ENCODE assay signal across 9 cellular contexts in the genomic region with DNA sequence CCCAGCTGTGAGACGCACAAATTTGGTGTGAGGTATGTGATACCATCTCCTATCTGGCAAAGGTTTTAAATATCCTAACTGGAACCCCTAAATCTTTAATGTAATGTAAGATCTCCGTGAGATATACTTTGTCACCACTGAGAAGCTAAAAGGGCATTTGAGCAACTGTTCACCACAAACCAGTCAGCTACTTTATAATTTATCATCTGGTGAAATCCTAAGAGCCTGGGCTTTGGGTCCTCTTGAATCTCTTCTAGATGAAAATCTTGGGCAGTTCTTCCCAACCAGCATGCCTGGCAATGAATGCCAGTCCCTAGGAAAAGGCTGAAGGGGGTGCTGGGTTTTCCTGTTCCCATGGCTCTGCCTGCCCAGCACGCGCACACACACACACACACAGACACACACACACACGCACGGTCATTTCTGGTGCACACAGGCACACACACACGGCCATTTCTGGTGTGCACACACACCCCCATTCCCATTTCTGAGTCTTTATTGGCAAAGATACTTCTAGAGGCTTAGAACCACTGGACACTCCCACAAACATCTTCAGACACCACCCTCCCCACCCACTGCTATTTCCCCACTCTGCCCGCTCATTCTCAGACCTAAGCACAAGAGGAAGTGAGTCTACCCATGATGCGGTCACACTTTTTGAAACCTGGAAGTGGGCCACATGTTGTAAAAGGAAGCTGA.
DNase-seq lines count a peak whose midpoint lies in the region; ATAC-seq and TF ChIP-seq lines count a peak whose summit lies in the region.
"Had no signal": no experiment of that assay in that cellular context is flagged by ENCODE, and none has a peak within 500 bp of the region (broad histone marks: within the 10 kb centered on the region; RNA-seq: fewer than 3 reads in every experiment).

No MANE protein-coding gene starts in this region.

- H3K9me3 ChIP-seq in MM.1S (replicated peaks; ENCODE audit: insufficient read depth, low read length) (no peaks in the 10 kb centered on the region), duodenal mucosa (ENCODE audit: control insufficient read depth in 1 of 2, low read length in 2 of 2) (no peaks in the 10 kb centered on the region)
- no peaks in the 10 kb centered on the region for H3K9me3 ChIP-seq in naive thymus-derived CD4-positive, alpha-beta T cell (ENCODE audit: control insufficient read depth in 2 of 3, low read length in 3 of 3)

- H3K27ac ChIP-seq in MM.1S (ENCODE audit: low read length), result peak overlapping the region; percentile 30; the same call in 1 of the 2 replicates
- peak overlapping the region; percentile 37 for H3K27ac ChIP-seq in duodenal mucosa (ENCODE audit: low read depth, low read length)
- H3K27ac ChIP-seq in naive thymus-derived CD4-positive, alpha-beta T cell (ENCODE audit: low read depth, low read length), result no peak overlapping the region
- H3K27ac ChIP-seq: VCaP had no signal

- ATAC-seq in naive thymus-derived CD4-positive, alpha-beta T cell, result peak; percentile 97

- no peaks in the 10 kb centered on the region for H3K27me3 ChIP-seq in MM.1S (replicated peaks; ENCODE audit: insufficient read depth, low read length)
- no peaks in the 10 kb centered on the region for H3K27me3 ChIP-seq in duodenal mucosa (ENCODE audit: control insufficient read depth in 1 of 2, insufficient read depth in 2 of 2, low read length in 2 of 2)
- no peaks in the 10 kb centered on the region for H3K27me3 ChIP-seq in naive thymus-derived CD4-positive, alpha-beta T cell (ENCODE audit: control insufficient read depth in 2 of 2, insufficient read depth in 2 of 2, low read length in 2 of 2)

- H3K27me3 Mint-ChIP-seq in naive thymus-derived CD4-positive, alpha-beta T cell, result no peaks in the 10 kb centered on the region
- H3K27me3 Mint-ChIP-seq in stimulated activated naive CD8-positive, alpha-beta T cell treated with anti-CD3 and anti-CD28 coated beads, Interleukin-15, Interleukin-2, amounts not matched to agents 100 ng/mL and 50 ng/mL, for 24 hours, result no peaks in the 10 kb centered on the region

- H3K79me2 ChIP-seq in MM.1S (ENCODE audit: low read length), result no peaks in the 10 kb centered on the region

- H2AFZ ChIP-seq in MM.1S (ENCODE audit: low read length), result peak overlapping the region; percentile 65

- no peaks in the 10 kb centered on the region for H4K20me1 ChIP-seq in MM.1S (ENCODE audit: insufficient read depth, low read length)

- intact Hi-C loops in naive thymus-derived CD4-positive, alpha-beta T cell (cut with micrococcal nuclease), result loop anchor here in 1 of 2 donors (1.0 to 10.0 kb wide), 3 partner anchors 26 to 55 kb away; no protein-coding TSS in a partner anchor

- TF ChIP-seq CTCF in MM.1S (IDR thresholded peaks at IDR 0.05; ENCODE audit: low read length), result no peak

- POLR2A ChIA-PET in naive thymus-derived CD4-positive, alpha-beta T cell (lab: Charles Lee), result no interaction called here

- H3K9me2 ChIP-seq in MM.1S (replicated peaks; ENCODE audit: insufficient read depth, low read length), result no peaks in the 10 kb centered on the region

- H3K4me2 ChIP-seq in MM.1S (ENCODE audit: low read depth, low read length), result peak overlapping the region; percentile 62; the same call in 1 of the 2 replicates

- peak overlapping the region; percentile 15; the same call in 1 of the 2 replicates for H3K4me3 ChIP-seq in MM.1S (ENCODE audit: low read length)
- H3K4me3 ChIP-seq in duodenal mucosa (ENCODE audit: low read depth in 1 of 2, low read length in 2 of 2), result peak overlapping the region; percentile 24 to 59
- H3K4me3 ChIP-seq in naive thymus-derived CD4-positive, alpha-beta T cell (ENCODE audit: low read length), result peak overlapping the region; percentile 36

- H3K4me1 ChIP-seq in MM.1S (ENCODE audit: low read length), result peaks cover 12% of the 10 kb centered on the region
- peaks cover 40 to 44% of the 10 kb centered on the region in 2 donors for H3K4me1 ChIP-seq in duodenal mucosa (ENCODE audit: control insufficient read depth in 1 of 2, insufficient read depth in 2 of 2, low read length in 2 of 2)
- peaks cover 14 to 24% of the 10 kb centered on the region in 2 donors for H3K4me1 ChIP-seq in naive thymus-derived CD4-positive, alpha-beta T cell (ENCODE audit: control insufficient read depth in 2 of 2, insufficient read depth in 2 of 2, low read length in 2 of 2)

- H3K9ac ChIP-seq in MM.1S (ENCODE audit: low read length), result no peak overlapping the region
- H3K9ac ChIP-seq in duodenal mucosa (ENCODE audit: low read depth in 1 of 2, low read length in 2 of 2), result peak overlapping the region; percentile 4 to 41

- peaks cover 0 to 14% (median 0%) of the 10 kb centered on the region in 5 donors for H3K36me3 Mint-ChIP-seq in naive thymus-derived CD4-positive, alpha-beta T cell
- no peaks in the 10 kb centered on the region for H3K36me3 Mint-ChIP-seq in stimulated activated naive CD8-positive, alpha-beta T cell treated with anti-CD3 and anti-CD28 coated beads, Interleukin-15, Interleukin-2, amounts not matched to agents 100 ng/mL and 50 ng/mL, for 24 hours (ENCODE audit: low read depth)

- H3K27ac Mint-ChIP-seq in naive thymus-derived CD4-positive, alpha-beta T cell, result peak overlapping the region; percentile 8 to 85 (median 74)
- peak overlapping the region; percentile 97 for H3K27ac Mint-ChIP-seq in stimulated activated naive CD8-positive, alpha-beta T cell treated with anti-CD3 and anti-CD28 coated beads, Interleukin-15, Interleukin-2, amounts not matched to agents 100 ng/mL and 50 ng/mL, for 24 hours

- no peaks in the 10 kb centered on the region for H3F3A ChIP-seq in MM.1S (ENCODE audit: insufficient read depth, low read length)

- CTCF ChIA-PET in naive thymus-derived CD4-positive, alpha-beta T cell (lab: Charles Lee), result interaction anchor here (0.7 to 1.8 kb wide), 3 partner anchors 8 to 343 kb away, joined by 3 to 5 read pairs (median 4); no protein-coding TSS in a partner anchor

- peaks cover 19 to 65% (median 38%) of the 10 kb centered on the region in 7 donors for H3K4me1 Mint-ChIP-seq in naive thymus-derived CD4-positive, alpha-beta T cell
- peaks cover 81% of the 10 kb centered on the region for H3K4me1 Mint-ChIP-seq in stimulated activated naive CD8-positive, alpha-beta T cell treated with anti-CD3 and anti-CD28 coated beads, Interleukin-15, Interleukin-2, amounts not matched to agents 100 ng/mL and 50 ng/mL, for 24 hours (ENCODE audit: low read depth)

- peak overlapping the region; percentile 63 to 87 (median 73) for H3K4me3 Mint-ChIP-seq in naive thymus-derived CD4-positive, alpha-beta T cell
- peak overlapping the region; percentile 74 for H3K4me3 Mint-ChIP-seq in stimulated activated naive CD8-positive, alpha-beta T cell treated with anti-CD3 and anti-CD28 coated beads, Interleukin-15, Interleukin-2, amounts not matched to agents 100 ng/mL and 50 ng/mL, for 24 hours

- no peaks in the 10 kb centered on the region for H3K36me3 ChIP-seq in MM.1S (replicated peaks; ENCODE audit: insufficient read depth, low read length)
- no peaks in the 10 kb centered on the region for H3K36me3 ChIP-seq in duodenal mucosa (ENCODE audit: control insufficient read depth in 1 of 2, insufficient read depth in 2 of 2, low read length in 2 of 2)
- no peaks in the 10 kb centered on the region for H3K36me3 ChIP-seq in naive thymus-derived CD4-positive, alpha-beta T cell (ENCODE audit: control insufficient read depth in 2 of 3, insufficient read depth in 3 of 3, low read length in 3 of 3)

- H3K9me3 Mint-ChIP-seq in naive thymus-derived CD4-positive, alpha-beta T cell, result peaks cover 0 to 1% (median 0%) of the 10 kb centered on the region in 11 donors
- H3K9me3 Mint-ChIP-seq in stimulated activated naive CD8-positive, alpha-beta T cell treated with anti-CD3 and anti-CD28 coated beads, Interleukin-15, Interleukin-2, amounts not matched to agents 100 ng/mL and 50 ng/mL, for 24 hours, result no peaks in the 10 kb centered on the region

- peak; percentile 99 for DNase-seq in EL
- DNase-seq in GOT3 (lab: John Stamatoyannopoulos, UW), result peak; percentile 59
- DNase-seq in MM.1S, result peak; percentile 86
- peak; percentile 26 to 67 for DNase-seq in activated CD4-positive, alpha-beta T cell treated with anti-CD3 and anti-CD28 coated beads, Interleukin-2, amount 50 U/mL, for 24 hours (ENCODE audit: low read depth in 1 of 2, low spot score in 1 of 2)
- DNase-seq in naive thymus-derived CD4-positive, alpha-beta T cell, result peak; percentile 17 to 74 (median 66)
- DNase-seq in NCI-H187 (lab: John Stamatoyannopoulos, UW), result no peak

Comparison
In these comparisons a context has a peak if more than half of its experiments do, and no peak if none do; other contexts are left out.
1. DNase-seq: peak in EL (single experiment), GOT3 (single experiment), MM.1S (single experiment), activated CD4-positive, alpha-beta T cell treated with anti-CD3 and anti-CD28 coated beads, Interleukin-2, amount 50 U/mL, for 24 hours (2 of 2) and naive thymus-derived CD4-positive, alpha-beta T cell (9 of 9); none in NCI-H187 (0 of 2).
2. Peak in every context shown above with its lines, with median percentiles within 50 percentile points of each other: H3K4me3 ChIP-seq.